Comparison of ENCODE assay signal across 20 cellular contexts in the genomic region with DNA sequence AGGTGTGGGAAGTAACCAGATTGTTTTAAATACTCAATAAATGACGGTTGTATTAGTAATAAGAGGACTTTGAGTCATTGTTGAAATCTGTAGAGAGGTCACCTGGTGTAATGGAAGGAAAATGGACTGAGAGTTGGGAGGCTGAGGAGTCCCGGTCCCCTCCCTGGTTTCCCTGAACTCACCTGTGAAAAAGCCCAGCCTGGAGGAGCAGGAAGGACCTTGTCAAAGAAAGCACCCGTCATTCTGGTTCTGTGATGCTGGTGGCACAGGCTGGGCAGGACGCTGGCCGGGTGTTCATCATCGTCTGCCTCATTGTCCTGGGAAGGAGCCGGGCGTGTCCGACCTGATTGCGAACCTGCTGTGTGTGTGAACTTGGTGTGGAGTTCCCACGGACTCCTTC.
DNase-seq lines count a peak whose midpoint lies in the region; ATAC-seq, FAIRE-seq and TF ChIP-seq lines count a peak whose summit lies in the region.
"Had no signal": no experiment of that assay in that cellular context is flagged by ENCODE, and none has a peak within 500 bp of the region (broad histone marks: within the 10 kb centered on the region; RNA-seq: fewer than 3 reads in every experiment).

No MANE protein-coding gene starts in this region.

- no peak for TF ChIP-seq CTCF in HCT116 (IDR thresholded peaks at IDR 0.05 in 2 of 3, conservative IDR thresholded peaks at IDR 0.05 in 1 of 3; ENCODE audit: borderline replicate concordance in 1 of 3, insufficient read depth in 1 of 3, low read depth in 2 of 3, low read length in 2 of 3)
- TF ChIP-seq CTCF in bronchial epithelial cell (IDR thresholded peaks at IDR 0.05; ENCODE audit: insufficient read depth, low read length, severe bottlenecking), result no peak

- H3K79me2 ChIP-seq in HCT116 (ENCODE audit: insufficient read depth, low read length), result no peaks in the 10 kb centered on the region

- H3K4me3 ChIP-seq in HCT116 (replicated peaks in 1 of 2; ENCODE audit: low read depth in 1 of 2, low read length in 2 of 2) (no peak overlapping the region), bronchial epithelial cell (ENCODE audit: low read depth, low read length) (no peak overlapping the region)
- H3K4me3 ChIP-seq: K562 had no signal

- H4K20me1 ChIP-seq in HCT116 (ENCODE audit: insufficient read depth), result no peaks in the 10 kb centered on the region

- H3K36me3 ChIP-seq in HCT116 (ENCODE audit: control insufficient read depth in 1 of 2, insufficient read depth in 2 of 2, low read length in 2 of 2) (no peaks in the 10 kb centered on the region), bronchial epithelial cell (ENCODE audit: control insufficient read depth, insufficient read depth, low read length) (no peaks in the 10 kb centered on the region)
- H3K36me3 ChIP-seq: BE2C had no signal

- ATAC-seq in HCT116, result no peak
- no peak for ATAC-seq in HG02571 (IDR thresholded peaks at IDR 0.05; ENCODE audit: unreplicated experiment)
- ATAC-seq: K562, Panc1 had no signal

- no peak for TF ChIP-seq POLR2A in HCT116 (IDR thresholded peaks at IDR 0.05; ENCODE audit: borderline replicate concordance, extremely low read depth, insufficient read depth, insufficient read length)

- H3K9ac ChIP-seq in HCT116 (ENCODE audit: low read length), result no peak overlapping the region

- no peaks in the 10 kb centered on the region for H3K9me3 ChIP-seq in HCT116 (ENCODE audit: control insufficient read depth in 1 of 2, insufficient read depth in 1 of 2, low read depth in 1 of 2, low read length in 2 of 2)
- H3K9me3 ChIP-seq: BE2C had no signal

- H3K27ac ChIP-seq in HCT116 (ENCODE audit: low read depth, low read length), result no peak overlapping the region
- H3K27ac ChIP-seq in substantia nigra (ENCODE audit: low read depth, low read length, poor library complexity, severe bottlenecking), result no peak overlapping the region

- FAIRE-seq in bronchial epithelial cell (lab: Jason Lieb, UNC), result peak; percentile 83
- FAIRE-seq: GM12891, K562 had no signal

- H3K4me1 ChIP-seq in HCT116 (ENCODE audit: control insufficient read depth in 1 of 2, insufficient read depth in 2 of 2, low read length in 2 of 2), result peaks cover 2 to 30% of the 10 kb centered on the region in 2 experiments; a peak in 2 of 4 replicates

- DNase-seq in A172 (ENCODE audit: low spot score) (peak; percentile 17), HCT116 (ENCODE audit: low read depth, low spot score) (no peak), bronchial epithelial cell (ENCODE audit: low read depth) (peak; percentile 64), kidney tubule cell (ENCODE audit: low spot score) (peak; percentile 13), DMS114 treated with DMSO at 0.1 percent for 48 hours (lab: John Stamatoyannopoulos, UW; ENCODE audit: unreplicated experiment) (no peak), substantia nigra (lab: John Stamatoyannopoulos, UW) (no peak), NCI-H345 (lab: John Stamatoyannopoulos, UW) (no peak)
- DNase-seq: BE2C, DMS79 treated with DMSO at 0.1 percent for 48 hours, GOT3, MM.1S, NCI-H1092, NCI-H1436, NCI-H1930, NCI-H510A treated with DMSO at 0.1 percent for 48 hours, NCI-H748 treated with DMSO at 0.1 percent for 48 hours had no signal

- BruUV-seq in HCT116 (replicated peaks; lab: Mats Ljungman, UMichigan), result no TSS peak

- POLR2A ChIA-PET in HCT116 (lab: Charles Lee), result no interaction called here

- H3K27me3 ChIP-seq in HCT116 (ENCODE audit: insufficient read depth, low read length), result 0 out of 2 replicates have a peak, but pooled peaks cover 3% of the 10 kb centered on the region
- H3K27me3 ChIP-seq in bronchial epithelial cell (ENCODE audit: control insufficient read depth, insufficient read depth, low read length), result no peaks in the 10 kb centered on the region
- H3K27me3 ChIP-seq: BE2C had no signal

- H3K9me2 ChIP-seq in HCT116 (ENCODE audit: insufficient read depth), result no peaks in the 10 kb centered on the region

- intact Hi-C loops in HCT116 (cut with micrococcal nuclease), result no loop called here

- peak overlapping the region; percentile 36 for H3K4me2 ChIP-seq in HCT116 (ENCODE audit: low read length)

- CTCF ChIA-PET in HCT116 (lab: Charles Lee), result no interaction called here

- RAD21 ChIA-PET in HCT116 (lab: Charles Lee; ENCODE audit: low non-redundant PET in 1 of 2, low total read pairs in 2 of 2, uncharacterized antibody in 2 of 2, unreplicated experiment in 2 of 2), result no interaction called here

- no peak overlapping the region for H2AFZ ChIP-seq in HCT116 (ENCODE audit: low read depth, low read length, poor library complexity, severe bottlenecking)

- no peak for TF ChIP-seq RAD21 in HCT116 (IDR thresholded peaks at IDR 0.05; ENCODE audit: low read depth)

TF ChIP-seq in HCT116, 20 proteins besides CTCF, POLR2A, EP300 and RAD21:
- TF ChIP-seq CBX3 (IDR thresholded peaks at IDR 0.05; ENCODE audit: low read depth) (no peak), FOSL1 (IDR thresholded peaks at IDR 0.05; ENCODE audit: low read depth) (0 out of 2 replicates have a peak, but pooled peaks have one; percentile 19)
TF ChIP-seq in HCT116: peak in this region for 1.

Comparison
In these comparisons a context has a peak if more than half of its experiments do, and no peak if none do; other contexts are left out.
1. DNase-seq: peak in A172 (single experiment), bronchial epithelial cell (single experiment) and kidney tubule cell (single experiment); none in HCT116 (single experiment), DMS114 treated with DMSO at 0.1 percent for 48 hours (single experiment), substantia nigra (0 of 49) and NCI-H345 (single experiment).